In genomic region chr2:225028572-225028971, GRCh38 we compare ENCODE assay signal across 17 cellular contexts. TPM values are rescaled to one million over a fixed set of nuclear protein-coding genes. Genes with fewer than 3 reads are reported as not detected.
DNase-seq lines count a peak whose midpoint lies in the region; ATAC-seq and TF ChIP-seq lines count a peak whose summit lies in the region.
"Had no signal": no experiment of that assay in that cellular context is flagged by ENCODE, and none has a peak within 500 bp of the region (broad histone marks: within the 10 kb centered on the region; RNA-seq: fewer than 3 reads in every experiment).

No MANE protein-coding gene starts in this region.

- no peak overlapping the region for H3K4me3 ChIP-seq in GM23338
- H3K4me3 ChIP-seq in naive thymus-derived CD4-positive, alpha-beta T cell (ENCODE audit: low read length): no peak overlapping the region
- H3K4me3 ChIP-seq in HAP-1: no peak overlapping the region
- H3K4me3 ChIP-seq: K562 had no signal

- no peaks in the 10 kb centered on the region for H3K27me3 Mint-ChIP-seq in stimulated activated naive CD8-positive, alpha-beta T cell treated with anti-CD3 and anti-CD28 coated beads, Interleukin-15, Interleukin-2, amounts not matched to agents 100 ng/mL and 50 ng/mL, for 24 hours
- H3K27me3 Mint-ChIP-seq in GM23338 (ENCODE audit: insufficient read depth, low read depth, poor library complexity): peaks cover 2% of the 10 kb centered on the region
- no peaks in the 10 kb centered on the region for H3K27me3 Mint-ChIP-seq in naive thymus-derived CD4-positive, alpha-beta T cell
- H3K27me3 Mint-ChIP-seq: CD8-positive, alpha-beta memory T cell had no signal

- CTCF ChIA-PET in naive thymus-derived CD4-positive, alpha-beta T cell (lab: Charles Lee): no interaction called here
- CTCF ChIA-PET in GM10248 (lab: Yijun Ruan, JAX): interaction anchor here (3.6 to 4.8 kb wide), 2 partner anchors 11 to 26 kb away, joined by 18 to 21 read pairs; no protein-coding TSS in a partner anchor

- H3K9me3 ChIP-seq in naive thymus-derived CD4-positive, alpha-beta T cell (ENCODE audit: control insufficient read depth in 2 of 3, low read length in 3 of 3): no peaks in the 10 kb centered on the region
- H3K9me3 ChIP-seq in HAP-1: no peaks in the 10 kb centered on the region

- POLR2A ChIA-PET in naive thymus-derived CD4-positive, alpha-beta T cell (lab: Charles Lee): interaction anchor here (1.8 kb wide), 1 partner anchor 14 kb away, joined by 5 read pairs; the partner anchor contains the start of gene DOCK10
- POLR2A ChIA-PET in GM10248 (lab: Yijun Ruan, JAX): no interaction called here

- no peak for TF ChIP-seq CTCF in GM23338 (conservative IDR thresholded peaks at IDR 0.05; ENCODE audit: low read depth in 2 of 2)
- no peak for TF ChIP-seq CTCF in GM10248 (IDR thresholded peaks at IDR 0.05; ENCODE audit: control extremely low read depth, extremely low read depth, low read depth, missing control alignments)

- intact Hi-C loops in naive thymus-derived CD4-positive, alpha-beta T cell (cut with micrococcal nuclease): no loop called here

- peaks cover 15% of the 10 kb centered on the region for H3K36me3 Mint-ChIP-seq in stimulated activated naive CD8-positive, alpha-beta T cell treated with anti-CD3 and anti-CD28 coated beads, Interleukin-15, Interleukin-2, amounts not matched to agents 100 ng/mL and 50 ng/mL, for 24 hours (ENCODE audit: low read depth)
- no peaks in the 10 kb centered on the region for H3K36me3 Mint-ChIP-seq in GM23338 (ENCODE audit: low read depth)
- H3K36me3 Mint-ChIP-seq in naive thymus-derived CD4-positive, alpha-beta T cell: peaks cover 0 to 37% (median 14%) of the 10 kb centered on the region in 5 donors

- H3K4me1 Mint-ChIP-seq in stimulated activated naive CD8-positive, alpha-beta T cell treated with anti-CD3 and anti-CD28 coated beads, Interleukin-15, Interleukin-2, amounts not matched to agents 100 ng/mL and 50 ng/mL, for 24 hours (ENCODE audit: low read depth): peaks cover 89% of the 10 kb centered on the region
- no peaks in the 10 kb centered on the region for H3K4me1 Mint-ChIP-seq in GM23338
- H3K4me1 Mint-ChIP-seq in naive thymus-derived CD4-positive, alpha-beta T cell: peaks cover 66 to 95% (median 83%) of the 10 kb centered on the region in 7 donors

- H3K27ac ChIP-seq in GM23338 (ENCODE audit: low read depth): no peak overlapping the region
- no peak overlapping the region for H3K27ac ChIP-seq in naive thymus-derived CD4-positive, alpha-beta T cell (ENCODE audit: low read depth, low read length)
- H3K27ac ChIP-seq: RWPE1 had no signal

- H4K20me1 ChIP-seq in GM23338 (replicated peaks; ENCODE audit: insufficient read depth): no peaks in the 10 kb centered on the region

- no peaks in the 10 kb centered on the region for H3K9me3 Mint-ChIP-seq in stimulated activated naive CD8-positive, alpha-beta T cell treated with anti-CD3 and anti-CD28 coated beads, Interleukin-15, Interleukin-2, amounts not matched to agents 100 ng/mL and 50 ng/mL, for 24 hours
- no peaks in the 10 kb centered on the region for H3K9me3 Mint-ChIP-seq in GM23338
- peaks cover 0 to 2% (median 0%) of the 10 kb centered on the region in 11 donors for H3K9me3 Mint-ChIP-seq in naive thymus-derived CD4-positive, alpha-beta T cell
- H3K9me3 Mint-ChIP-seq: CD8-positive, alpha-beta memory T cell; HFFc6 had no signal

- no peak for DNase-seq in stimulated activated naive CD8-positive, alpha-beta T cell treated with anti-CD3 and anti-CD28 coated beads, Interleukin-15, Interleukin-2, amounts not matched to agents 100 U/mL and 50 U/mL, for 24 hours
- DNase-seq in GM23338 (ENCODE audit: low spot score) (no peak), SW 1271 (lab: John Stamatoyannopoulos, UW) (no peak), HAP-1 (ENCODE audit: low spot score in 2 of 2) (no peak), GM10248 (ENCODE audit: extremely low spot score) (no peak)
- no peak for DNase-seq in naive thymus-derived CD4-positive, alpha-beta T cell
- DNase-seq: CD8-positive, alpha-beta memory T cell; DND-41; HFFc6; NCI-H1417 treated with DMSO at 0.1 percent for 48 hours; NCI-H1930; NCI-H2171; NCI-H446 treated with DMSO at 0.1 percent for 48 hours; NK-92 treated with Interleukin-12 subunit alpha and Interleukin-12 subunit beta, amount 100 ng/mL, for 24 hours had no signal

- H3K4me3 Mint-ChIP-seq in stimulated activated naive CD8-positive, alpha-beta T cell treated with anti-CD3 and anti-CD28 coated beads, Interleukin-15, Interleukin-2, amounts not matched to agents 100 ng/mL and 50 ng/mL, for 24 hours: no peak overlapping the region
- no peak overlapping the region for H3K4me3 Mint-ChIP-seq in GM23338
- H3K4me3 Mint-ChIP-seq in naive thymus-derived CD4-positive, alpha-beta T cell: peak overlapping the region in 4 of 10 donors; percentile 21 to 64 (median 48)
- H3K4me3 Mint-ChIP-seq: HFFc6 had no signal

- H3K36me3 ChIP-seq in GM23338 (ENCODE audit: insufficient read depth): no peaks in the 10 kb centered on the region
- H3K36me3 ChIP-seq in naive thymus-derived CD4-positive, alpha-beta T cell (ENCODE audit: control insufficient read depth in 2 of 3, insufficient read depth in 3 of 3, low read length in 3 of 3): no peaks in the 10 kb centered on the region
- no peaks in the 10 kb centered on the region for H3K36me3 ChIP-seq in HAP-1 (replicated peaks)

- peak overlapping the region; percentile 63 for H3K27ac Mint-ChIP-seq in stimulated activated naive CD8-positive, alpha-beta T cell treated with anti-CD3 and anti-CD28 coated beads, Interleukin-15, Interleukin-2, amounts not matched to agents 100 ng/mL and 50 ng/mL, for 24 hours
- H3K27ac Mint-ChIP-seq in GM23338: no peak overlapping the region
- peak overlapping the region in 5 of 9 donors; percentile 12 to 78 (median 43) for H3K27ac Mint-ChIP-seq in naive thymus-derived CD4-positive, alpha-beta T cell
- H3K27ac Mint-ChIP-seq: HFFc6 had no signal

- no peaks in the 10 kb centered on the region for H3F3A ChIP-seq in GM23338 (replicated peaks; ENCODE audit: low read depth)

- in situ Hi-C loops in HAP-1 (cut with MboI; ENCODE audit: low sequenced_read_pairs): no loop called here

- no peak overlapping the region for H3K4me2 ChIP-seq in GM23338

- H3K9me2 ChIP-seq in GM23338 (ENCODE audit: insufficient read depth): no peaks in the 10 kb centered on the region; the same call in 1 of the 2 replicates

- no peak for ATAC-seq in stimulated activated naive CD8-positive, alpha-beta T cell treated with anti-CD3 and anti-CD28 coated beads, Interleukin-15, Interleukin-2, amounts not matched to agents 100 U/mL and 50 U/mL, for 24 hours
- ATAC-seq in GM23338: no peak
- ATAC-seq in naive thymus-derived CD4-positive, alpha-beta T cell: no peak
- ATAC-seq: K562 had no signal

- H3K27me3 ChIP-seq in GM23338 (ENCODE audit: insufficient read depth) (no peaks in the 10 kb centered on the region), HAP-1 (ENCODE audit: low read depth) (no peaks in the 10 kb centered on the region)
- no peaks in the 10 kb centered on the region for H3K27me3 ChIP-seq in naive thymus-derived CD4-positive, alpha-beta T cell (ENCODE audit: control insufficient read depth in 2 of 2, insufficient read depth in 2 of 2, low read length in 2 of 2)

- H2AFZ ChIP-seq in GM23338: 0 out of 2 replicates have a peak overlapping the region, but pooled peaks have one; percentile 7

- no peaks in the 10 kb centered on the region for H3K79me2 ChIP-seq in GM23338 (replicated peaks; ENCODE audit: insufficient read depth)

- H3K4me1 ChIP-seq in GM23338 (ENCODE audit: insufficient read depth) (no peaks in the 10 kb centered on the region), HAP-1 (no peaks in the 10 kb centered on the region)
- H3K4me1 ChIP-seq in naive thymus-derived CD4-positive, alpha-beta T cell (ENCODE audit: control insufficient read depth in 2 of 2, insufficient read depth in 2 of 2, low read length in 2 of 2): peaks cover 32 to 57% of the 10 kb centered on the region in 2 donors

TF ChIP-seq in GM23338, 12 proteins besides CTCF, POLR2A, EP300 and RAD21 (continues in another document):
- TF ChIP-seq ETS1 (IDR thresholded peaks at IDR 0.05): no peak
- no peak for TF ChIP-seq REST (IDR thresholded peaks at IDR 0.05; ENCODE audit: unreplicated experiment)
- no peak for TF ChIP-seq JUNB (IDR thresholded peaks at IDR 0.05; ENCODE audit: unreplicated experiment)

RNA-seq across cellular contexts. Expression of gene DOCK10, which starts 13.7 kb away (rescaled TPM):
- 1.3 and 1.7 TPM in 2 replicates for total RNA-seq in GM23338 (2014; rRNA removed; shearing (Covaris generic))
- polyA plus RNA-seq in GM23338 (2016; fragmentation: Nextera tagmentation; extraction: Ambion mirVana): 0.19 and 1.0 TPM in 2 replicates
- 100 to 1,000 TPM; 200 to 275 (median 231) TPM for total RNA-seq in naive thymus-derived CD4-positive, alpha-beta T cell
- 10 to 100 TPM; 64.2 to 71.2 TPM for polyA plus RNA-seq in naive thymus-derived CD4-positive, alpha-beta T cell

Comparison
In these comparisons a context has a peak if more than half of its experiments do, and no peak if none do; other contexts are left out.
1. RNA of gene DOCK10, which starts 13.7 kb away (total RNA-seq): 200 to 275 TPM in naive thymus-derived CD4-positive, alpha-beta T cell; 1.3 to 1.7 TPM in GM23338; every median in the first group is over 10 times any median in the second.